8 cellular contexts compared by ENCODE assay signal in the genomic region with DNA sequence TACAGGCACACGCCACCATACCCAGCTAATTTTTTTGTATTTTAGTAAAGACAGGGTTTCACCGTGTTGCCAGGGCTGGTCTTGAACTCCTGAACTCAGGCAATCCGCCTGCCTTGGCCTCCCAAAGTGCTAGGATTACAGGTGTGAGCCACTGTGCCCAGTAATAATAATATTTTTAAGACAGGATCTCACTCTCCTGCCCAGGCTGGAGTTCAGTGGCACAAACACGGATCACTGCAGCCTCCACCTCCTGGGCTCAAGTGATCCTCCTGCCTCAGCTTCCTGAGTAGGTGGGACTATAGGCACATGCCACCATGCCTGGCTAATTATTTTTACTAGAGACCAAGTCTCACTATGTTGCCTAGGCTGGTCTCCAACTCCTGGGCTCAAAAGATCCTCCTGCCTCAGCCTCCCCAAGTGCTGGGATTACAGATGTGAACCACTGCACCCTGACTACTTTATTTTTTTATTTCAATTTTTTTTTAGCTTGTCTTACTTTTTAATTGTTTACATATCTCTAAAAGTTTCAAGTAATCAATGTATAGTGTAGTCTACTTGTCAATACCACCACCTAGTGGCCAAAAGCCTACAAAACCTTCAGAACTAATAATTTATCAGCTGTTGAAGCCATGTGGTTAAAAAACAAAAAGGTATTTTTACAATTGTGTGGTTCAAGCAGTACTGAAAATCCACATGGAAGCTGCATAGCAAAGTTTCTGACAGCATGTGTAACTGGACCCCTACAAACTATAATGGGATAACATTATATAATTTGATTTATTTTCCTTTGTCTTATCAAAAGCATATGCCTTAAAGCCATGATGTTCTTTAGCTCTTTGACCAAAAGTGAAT. TPM values are rescaled to one million over a fixed set of nuclear protein-coding genes. Genes with fewer than 3 reads are reported as not detected.
DNase-seq lines count a peak whose midpoint lies in the region; ATAC-seq lines count a peak whose summit lies in the region.

No MANE protein-coding gene starts in this region.

- no peak for ATAC-seq in GM18873 (IDR thresholded peaks at IDR 0.05; ENCODE audit: low FRiP score, unreplicated experiment)

- DNase-seq in SIG-M5 treated with dmso at 0.1 percent for 504 hours (lab: John Stamatoyannopoulos, UW; ENCODE audit: unreplicated experiment) (peak; percentile 62), SIG-M5 (lab: John Stamatoyannopoulos, UW) (no peak), HCEC 1CT (peak; percentile 60), NCI-H345 treated with DMSO at 0.1 percent for 48 hours (lab: John Stamatoyannopoulos, UW; ENCODE audit: unreplicated experiment) (peak; percentile 18), germinal center (ENCODE audit: low spot score) (peak; percentile 31), pulmonary artery endothelial cell (ENCODE audit: low read depth, low spot score) (peak; percentile 27)
- peak; percentile 10 for DNase-seq in activated CD4-positive, alpha-beta T cell treated with anti-CD3 and anti-CD28 coated beads, Interleukin-2, amount 50 U/mL, for 1 hour

RNA-seq across cellular contexts. Expression of a gene that starts 10.4 kb away (rescaled TPM):
- total RNA-seq in pulmonary artery endothelial cell, result 15.0 and 21.4 TPM in 2 replicates
